ENCODE assay signal across 19 cellular contexts in the genomic region with DNA sequence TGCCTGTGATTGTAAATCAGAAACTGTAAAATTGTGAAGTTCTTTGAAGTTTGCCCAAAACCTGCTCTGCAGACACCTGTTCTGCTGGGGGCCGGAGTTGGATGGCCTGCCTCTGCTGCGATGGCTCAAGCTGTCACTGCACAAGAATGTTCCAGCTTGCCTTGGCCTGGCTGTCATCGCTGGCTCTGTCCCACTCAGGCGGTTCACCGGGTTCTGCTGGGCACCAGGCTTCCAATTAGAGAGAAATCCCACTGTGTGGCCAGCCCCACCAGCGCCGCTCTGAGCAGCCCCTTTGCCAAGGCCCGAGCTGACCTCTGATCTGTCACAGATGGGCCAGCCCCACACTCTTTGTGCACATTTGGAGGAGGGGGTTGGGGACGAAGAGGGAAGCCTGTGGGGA.
DNase-seq lines count a peak whose midpoint lies in the region; ATAC-seq, FAIRE-seq and TF ChIP-seq lines count a peak whose summit lies in the region.
"Had no signal": no experiment of that assay in that cellular context is flagged by ENCODE, and none has a peak within 500 bp of the region (broad histone marks: within the 10 kb centered on the region; RNA-seq: fewer than 3 reads in every experiment).

No MANE protein-coding gene starts in this region.

- 84 to 92% (median 88%) methylated on average over 9 of the region's 9 CpGs for WGBS in small intestine, 3 donors

- no peak for TF ChIP-seq CTCF in RWPE2 (IDR thresholded peaks at IDR 0.05; ENCODE audit: poor library complexity, severe bottlenecking)

- no peaks in the 10 kb centered on the region for H3K27me3 ChIP-seq in RWPE2 (ENCODE audit: insufficient read depth, poor library complexity, severe bottlenecking)
- no peaks in the 10 kb centered on the region for H3K27me3 ChIP-seq in skeletal muscle tissue (ENCODE audit: control insufficient read depth in 3 of 3, insufficient read depth in 3 of 3, low read length in 3 of 3)
- H3K27me3 ChIP-seq in small intestine (ENCODE audit: control insufficient read depth in 2 of 2, insufficient read depth in 2 of 2, low read length in 2 of 2) = no peaks in the 10 kb centered on the region
- H3K27me3 ChIP-seq: MG63 had no signal

- DNase-seq in RWPE2 (ENCODE audit: low spot score) (peak; percentile 60), globus pallidus (ENCODE audit: low spot score) (peak; percentile 50), myocyte (ENCODE audit: low read depth) (peak; percentile 69), NCI-H2029 treated with DMSO at 0.1 percent for 48 hours (lab: John Stamatoyannopoulos, UW) (no peak), small intestine (no peak)
- DNase-seq in stimulated activated CD4-positive, alpha-beta T cell treated with anti-CD3 and anti-CD28 coated beads, Interleukin-4, amount 100 ng/mL, for 24 hours = no peak
- DNase-seq: ACHN; CD8-positive, alpha-beta T cell; HFFc6; MG63; NCI-H1092 treated with DMSO at 0.1 percent for 48 hours; NCI-H1694; NCI-H345; NCI-H69; NK-92 treated with Interleukin-12 subunit alpha and Interleukin-12 subunit beta, amount 100 ng/mL, for 24 hours; OCI-M1 had no signal

- no peak for FAIRE-seq in small intestine (lab: Jason Lieb, UNC)
- FAIRE-seq: H1 had no signal

- H3K36me3 ChIP-seq in RWPE2 (ENCODE audit: low read depth) (no peaks in the 10 kb centered on the region), skeletal muscle tissue (ENCODE audit: control insufficient read depth in 3 of 3, insufficient read depth in 3 of 3, low read length in 3 of 3) (peaks cover 2 to 7% (median 2%) of the 10 kb centered on the region in 3 donors), small intestine (ENCODE audit: control insufficient read depth in 2 of 2, insufficient read depth in 2 of 2, low read length in 2 of 2) (peaks cover 0 to 4% of the 10 kb centered on the region in 2 donors)
- H3K36me3 ChIP-seq: MG63 had no signal

- H3K4me1 ChIP-seq in RWPE2 (ENCODE audit: insufficient read depth, poor library complexity, severe bottlenecking) = no peaks in the 10 kb centered on the region
- H3K4me1 ChIP-seq in skeletal muscle tissue (ENCODE audit: control insufficient read depth in 3 of 3, insufficient read depth in 3 of 3, low read length in 3 of 3) = peaks cover 14 to 20% (median 17%) of the 10 kb centered on the region in 3 donors
- H3K4me1 ChIP-seq in small intestine (ENCODE audit: control insufficient read depth in 2 of 2, insufficient read depth in 1 of 2, low read depth in 1 of 2, low read length in 1 of 2) = no peaks in the 10 kb centered on the region

- ATAC-seq in RWPE2 (ENCODE audit: low read depth) = no peak
- no peak for ATAC-seq in HG02642 (IDR thresholded peaks at IDR 0.05; ENCODE audit: poor library complexity, unreplicated experiment)
- ATAC-seq: CD8-positive, alpha-beta T cell had no signal

- no peak overlapping the region for H3K27ac ChIP-seq in RWPE2 (ENCODE audit: poor library complexity, severe bottlenecking)
- H3K27ac ChIP-seq in skeletal muscle tissue (ENCODE audit: low read depth, low read length) = peak overlapping the region; percentile 57
- H3K27ac ChIP-seq in small intestine (ENCODE audit: low read depth in 1 of 2, low read length in 1 of 2) = no peak overlapping the region

- no peak overlapping the region for H3K4me3 ChIP-seq in RWPE2 (ENCODE audit: severe bottlenecking)
- peak overlapping the region in 1 of 3 donors; percentile 3 for H3K4me3 ChIP-seq in skeletal muscle tissue (ENCODE audit: low read length in 3 of 3)
- H3K4me3 ChIP-seq in small intestine (ENCODE audit: low read depth in 1 of 2, low read length in 2 of 2) = no peak overlapping the region
- H3K4me3 ChIP-seq: MG63 had no signal

- H3K9me3 ChIP-seq in RWPE2 (ENCODE audit: severe bottlenecking) = no peaks in the 10 kb centered on the region
- H3K9me3 ChIP-seq in skeletal muscle tissue (ENCODE audit: control insufficient read depth in 3 of 3, low read length in 3 of 3) = no peaks in the 10 kb centered on the region
- H3K9me3 ChIP-seq in small intestine (ENCODE audit: control insufficient read depth, low read depth) = no peaks in the 10 kb centered on the region
- H3K9me3 ChIP-seq: MG63 had no signal

- peak overlapping the region in 2 of 3 donors; percentile 52 to 54 for H3K9ac ChIP-seq in skeletal muscle tissue (ENCODE audit: low read depth in 1 of 3, low read length in 3 of 3)

Comparison
In these comparisons a context has a peak if more than half of its experiments do, and no peak if none do; other contexts are left out.
1. DNase-seq: peak in RWPE2 (single experiment), globus pallidus (single experiment) and myocyte (single experiment); none in stimulated activated CD4-positive, alpha-beta T cell treated with anti-CD3 and anti-CD28 coated beads, Interleukin-4, amount 100 ng/mL, for 24 hours (single experiment), NCI-H2029 treated with DMSO at 0.1 percent for 48 hours (single experiment) and small intestine (single experiment).